ENCODE assay signal across 23 cellular contexts in the genomic region with DNA sequence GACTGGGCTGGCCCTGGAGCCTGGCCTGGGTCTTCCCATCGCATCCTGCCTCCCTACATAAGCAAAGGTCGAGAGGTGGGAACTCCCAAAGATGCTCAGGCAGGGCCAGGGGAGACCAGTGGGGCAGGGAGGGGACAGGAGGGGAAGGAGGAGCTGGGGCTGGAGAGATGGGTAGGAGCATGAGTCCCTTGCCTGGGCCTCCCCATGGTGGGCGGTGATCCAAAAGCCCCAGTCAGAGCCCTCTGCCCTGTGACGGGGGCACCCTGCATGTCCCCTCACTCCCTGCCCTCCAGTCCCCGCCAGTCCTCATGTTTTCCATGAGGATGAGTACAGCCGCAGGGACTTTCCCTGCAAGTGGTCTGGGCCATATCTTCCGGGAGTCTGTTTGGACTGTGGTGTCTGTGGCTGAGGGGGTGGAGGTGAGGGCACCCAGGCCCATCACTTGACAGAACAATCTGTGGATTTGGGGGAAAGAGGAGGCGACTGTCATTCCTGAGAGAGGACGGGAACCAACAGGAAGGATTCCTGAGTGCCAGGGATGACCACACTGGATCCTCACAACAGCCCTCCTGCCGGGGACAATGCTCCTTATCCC. TPM values are rescaled to one million over a fixed set of nuclear protein-coding genes. Genes with fewer than 3 reads are reported as not detected.
"Had no signal": no experiment of that assay in that cellular context is flagged by ENCODE, and none has a peak within 500 bp of the region (broad histone marks: within the 10 kb centered on the region; RNA-seq: fewer than 3 reads in every experiment).

No MANE protein-coding gene starts in this region.

- ATAC-seq: gastroesophageal sphincter; left cardiac atrium; naive thymus-derived CD4-positive, alpha-beta T cell; right cardiac atrium; stimulated activated effector memory CD8-positive, alpha-beta T cell treated with anti-CD3 and anti-CD28 coated beads, Interleukin-12 subunit alpha, Interleukin-12 subunit beta, amount 100 ng/mL, for 72 hours had no signal

- DNase-seq: cortex of kidney; dorsolateral prefrontal cortex; effector CD8-positive, alpha-beta T cell; immature natural killer cell; left cardiac atrium; left ventricle myocardium inferior; lower lobe of right lung; naive thymus-derived CD4-positive, alpha-beta T cell; ovary; right cardiac atrium; stimulated activated CD4-positive, alpha-beta T cell treated with anti-CD3 and anti-CD28 coated beads, Interleukin-4, amount 100 ng/mL, for 1 hour; stimulated activated CD8-positive, alpha-beta memory T cell treated with anti-CD3 and anti-CD28 coated beads, Interleukin-4, amount 100 ng/mL, for 48 hours; testis had no signal

- H3K27ac ChIP-seq: dorsolateral prefrontal cortex, left ventricle myocardium inferior, lower lobe of right lung, ovary, testis had no signal

- H3K4me3 ChIP-seq: dorsolateral prefrontal cortex, gastroesophageal sphincter, left ventricle myocardium inferior, lower lobe of right lung, ovary, testis, tibial nerve had no signal

- H3K27ac Mint-ChIP-seq: immature natural killer cell; memory B cell; progenitor cell of endocrine pancreas; stimulated activated effector memory CD8-positive, alpha-beta T cell treated with anti-CD3 and anti-CD28 coated beads, Interleukin-12 subunit alpha, Interleukin-12 subunit beta, amount 100 ng/mL, for 72 hours; stimulated activated naive CD8-positive, alpha-beta T cell treated with anti-CD3 and anti-CD28 coated beads, Interleukin-15, Interleukin-2, amounts not matched to agents 100 ng/mL and 50 ng/mL, for 24 hours had no signal

- H3K4me3 Mint-ChIP-seq: central memory CD8-positive, alpha-beta T cell; immature natural killer cell; memory B cell; naive thymus-derived CD4-positive, alpha-beta T cell; stimulated activated effector memory CD8-positive, alpha-beta T cell treated with anti-CD3 and anti-CD28 coated beads, Interleukin-12 subunit alpha, Interleukin-12 subunit beta, amount 100 ng/mL, for 72 hours; stimulated activated naive CD8-positive, alpha-beta T cell treated with anti-CD3 and anti-CD28 coated beads, Interleukin-15, Interleukin-2, amounts not matched to agents 100 ng/mL and 50 ng/mL, for 24 hours had no signal

- H3K4me1 ChIP-seq: left ventricle myocardium inferior, lower lobe of right lung, testis had no signal

- FAIRE-seq: endometrium, keratinocyte had no signal

- H3K27me3 ChIP-seq: dorsolateral prefrontal cortex, gastroesophageal sphincter, ovary, testis, tibial nerve had no signal

- H3K36me3 Mint-ChIP-seq: immature natural killer cell; memory B cell; stimulated activated effector memory CD8-positive, alpha-beta T cell treated with anti-CD3 and anti-CD28 coated beads, Interleukin-12 subunit alpha, Interleukin-12 subunit beta, amount 100 ng/mL, for 72 hours had no signal

- H3K36me3 ChIP-seq: gastroesophageal sphincter, left ventricle myocardium inferior, lower lobe of right lung, ovary had no signal

- H3K4me1 Mint-ChIP-seq: central memory CD8-positive, alpha-beta T cell; immature natural killer cell; memory B cell; naive thymus-derived CD4-positive, alpha-beta T cell; stimulated activated effector memory CD8-positive, alpha-beta T cell treated with anti-CD3 and anti-CD28 coated beads, Interleukin-12 subunit alpha, Interleukin-12 subunit beta, amount 100 ng/mL, for 72 hours had no signal

- H3K9me3 ChIP-seq: lower lobe of right lung, ovary, testis had no signal

RNA-seq across cellular contexts. Expression of a gene that starts 9.3 kb away (rescaled TPM):
- total RNA-seq: naive thymus-derived CD4-positive, alpha-beta T cell had no signal
- polyA plus RNA-seq: immature natural killer cell, neural cell had no signal

RNA-seq across cellular contexts. Expression of a gene that starts 42.0 kb away (rescaled TPM):
- total RNA-seq: left ventricle myocardium inferior; lower lobe of right lung; naive thymus-derived CD4-positive, alpha-beta T cell; progenitor cell of endocrine pancreas; right cardiac atrium had no signal
- polyA plus RNA-seq: immature natural killer cell; naive thymus-derived CD4-positive, alpha-beta T cell; neural cell had no signal
